2 cellular contexts compared by ENCODE assay signal in the genomic region with DNA sequence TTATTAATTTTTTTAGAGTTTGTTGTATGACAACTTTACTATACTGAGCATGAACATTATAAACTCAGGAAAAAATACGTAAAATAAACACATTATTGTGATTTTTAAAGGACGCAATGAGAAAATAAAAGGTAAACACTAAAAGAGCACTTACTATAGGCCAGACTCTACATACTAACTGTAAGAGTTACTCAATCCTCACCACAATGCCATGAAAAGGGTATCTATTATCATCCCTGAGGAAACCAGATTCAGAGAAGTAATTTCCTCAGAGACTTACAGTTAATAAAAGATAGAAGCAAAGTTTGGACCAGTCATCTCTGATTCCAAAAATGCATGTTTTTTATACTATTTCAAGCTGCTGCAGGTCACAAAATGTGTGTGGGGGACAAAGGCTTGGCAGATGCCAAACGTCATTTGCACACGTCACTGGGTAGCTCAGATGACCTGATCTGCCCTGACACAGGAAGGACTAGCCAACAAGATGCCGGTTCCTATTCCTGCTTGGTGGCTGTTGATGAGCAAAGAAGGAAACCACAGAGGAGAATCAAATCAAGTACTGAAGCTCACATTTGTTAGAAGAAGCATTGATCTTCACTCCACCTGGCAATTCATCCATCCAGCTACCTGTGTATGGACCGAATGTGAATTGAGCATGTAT.
TF ChIP-seq lines count a peak whose summit lies in the region.

No MANE protein-coding gene starts in this region.

TF ChIP-seq in HepG2, 621 proteins besides CTCF, POLR2A, EP300 and RAD21:
- no peak for TF ChIP-seq ZNF329 (CRISPR knock-in tag; IDR thresholded peaks at IDR 0.05; ENCODE audit: low read depth)
- TF ChIP-seq KAT8 (CRISPR knock-in tag; IDR thresholded peaks at IDR 0.05), result no peak
- no peak for TF ChIP-seq RFX1 (IDR thresholded peaks at IDR 0.05)
- TF ChIP-seq ZNF720 (CRISPR knock-in tag; IDR thresholded peaks at IDR 0.05), result no peak
- no peak for TF ChIP-seq ZNF274 (CRISPR knock-in tag; IDR thresholded peaks at IDR 0.05)
- TF ChIP-seq ZSCAN29 (CRISPR knock-in tag; conservative IDR thresholded peaks at IDR 0.05), result no peak
- no peak for TF ChIP-seq MXI1 (IDR thresholded peaks at IDR 0.05; ENCODE audit: borderline replicate concordance, low read depth, low read length)
- TF ChIP-seq CAMTA2 (CRISPR knock-in tag; IDR thresholded peaks at IDR 0.05; ENCODE audit: borderline replicate concordance), result no peak
- no peak for TF ChIP-seq FOXJ3 (CRISPR knock-in tag; IDR thresholded peaks at IDR 0.05; ENCODE audit: borderline replicate concordance)
- no peak for TF ChIP-seq PLRG1 (conservative IDR thresholded peaks at IDR 0.05)
- TF ChIP-seq ZNF431 (CRISPR knock-in tag; IDR thresholded peaks at IDR 0.05; ENCODE audit: borderline replicate concordance, low read depth), result no peak
- TF ChIP-seq SP1 (IDR thresholded peaks at IDR 0.05), result no peak
- no peak for TF ChIP-seq SP1 (CRISPR knock-in tag; IDR thresholded peaks at IDR 0.05)
- TF ChIP-seq PPARG (CRISPR knock-in tag; conservative IDR thresholded peaks at IDR 0.05), result no peak
- no peak for TF ChIP-seq SOX6 (IDR thresholded peaks at IDR 0.05)
- no peak for TF ChIP-seq SOX6 (CRISPR knock-in tag; IDR thresholded peaks at IDR 0.05)
- TF ChIP-seq, protein P1, sequence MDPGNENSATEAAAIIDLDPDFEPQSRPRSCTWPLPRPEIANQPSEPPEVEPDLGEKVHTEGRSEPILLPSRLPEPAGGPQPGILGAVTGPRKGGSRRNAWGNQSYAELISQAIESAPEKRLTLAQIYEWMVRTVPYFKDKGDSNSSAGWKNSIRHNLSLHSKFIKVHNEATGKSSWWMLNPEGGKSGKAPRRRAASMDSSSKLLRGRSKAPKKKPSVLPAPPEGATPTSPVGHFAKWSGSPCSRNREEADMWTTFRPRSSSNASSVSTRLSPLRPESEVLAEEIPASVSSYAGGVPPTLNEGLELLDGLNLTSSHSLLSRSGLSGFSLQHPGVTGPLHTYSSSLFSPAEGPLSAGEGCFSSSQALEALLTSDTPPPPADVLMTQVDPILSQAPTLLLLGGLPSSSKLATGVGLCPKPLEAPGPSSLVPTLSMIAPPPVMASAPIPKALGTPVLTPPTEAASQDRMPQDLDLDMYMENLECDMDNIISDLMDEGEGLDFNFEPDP (CRISPR knock-in tag; conservative IDR thresholded peaks at IDR 0.05), result no peak
- no peak for TF ChIP-seq ZNF562 (CRISPR knock-in tag; IDR thresholded peaks at IDR 0.05; ENCODE audit: borderline replicate concordance)
- no peak for TF ChIP-seq BHLHE40 (IDR thresholded peaks at IDR 0.05; ENCODE audit: low read length)

TF ChIP-seq in SK-N-SH treated with all-trans-retinoic acid at 6 μM for 48 hours, 23 proteins besides CTCF, POLR2A, EP300 and RAD21:
- TF ChIP-seq OSR1 (CRISPR knock-in tag; IDR thresholded peaks at IDR 0.05), result no peak
- TF ChIP-seq ZC3H10 (CRISPR knock-in tag; IDR thresholded peaks at IDR 0.05), result no peak
- no peak for TF ChIP-seq TCF4 (CRISPR knock-in tag; IDR thresholded peaks at IDR 0.05; ENCODE audit: borderline replicate concordance)
- TF ChIP-seq SNAI2 (CRISPR knock-in tag; IDR thresholded peaks at IDR 0.05), result no peak
- TF ChIP-seq RARB (CRISPR knock-in tag; IDR thresholded peaks at IDR 0.05), result no peak
- TF ChIP-seq TSHZ2 (CRISPR knock-in tag; IDR thresholded peaks at IDR 0.05), result no peak
- TF ChIP-seq, protein P2, sequence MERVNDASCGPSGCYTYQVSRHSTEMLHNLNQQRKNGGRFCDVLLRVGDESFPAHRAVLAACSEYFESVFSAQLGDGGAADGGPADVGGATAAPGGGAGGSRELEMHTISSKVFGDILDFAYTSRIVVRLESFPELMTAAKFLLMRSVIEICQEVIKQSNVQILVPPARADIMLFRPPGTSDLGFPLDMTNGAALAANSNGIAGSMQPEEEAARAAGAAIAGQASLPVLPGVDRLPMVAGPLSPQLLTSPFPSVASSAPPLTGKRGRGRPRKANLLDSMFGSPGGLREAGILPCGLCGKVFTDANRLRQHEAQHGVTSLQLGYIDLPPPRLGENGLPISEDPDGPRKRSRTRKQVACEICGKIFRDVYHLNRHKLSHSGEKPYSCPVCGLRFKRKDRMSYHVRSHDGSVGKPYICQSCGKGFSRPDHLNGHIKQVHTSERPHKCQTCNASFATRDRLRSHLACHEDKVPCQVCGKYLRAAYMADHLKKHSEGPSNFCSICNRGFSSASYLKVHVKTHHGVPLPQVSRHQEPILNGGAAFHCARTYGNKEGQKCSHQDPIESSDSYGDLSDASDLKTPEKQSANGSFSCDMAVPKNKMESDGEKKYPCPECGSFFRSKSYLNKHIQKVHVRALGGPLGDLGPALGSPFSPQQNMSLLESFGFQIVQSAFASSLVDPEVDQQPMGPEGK (CRISPR knock-in tag; IDR thresholded peaks at IDR 0.05; ENCODE audit: borderline replicate concordance), result no peak
- TF ChIP-seq ESRRG (CRISPR knock-in tag; IDR thresholded peaks at IDR 0.05), result no peak
- no peak for TF ChIP-seq POU6F1 (CRISPR knock-in tag; IDR thresholded peaks at IDR 0.05; ENCODE audit: borderline replicate concordance, low read depth)
- TF ChIP-seq GLIS3 (CRISPR knock-in tag; IDR thresholded peaks at IDR 0.05), result no peak
- TF ChIP-seq ZNF8 (CRISPR knock-in tag; IDR thresholded peaks at IDR 0.05), result no peak
- TF ChIP-seq CREB5 (CRISPR knock-in tag; IDR thresholded peaks at IDR 0.05; ENCODE audit: low read depth), result no peak
